Comparison of ENCODE assay signal across 1 cellular context in genomic region chr10:124699471-124700292, GRCh38.
TF ChIP-seq lines count a peak whose summit lies in the region.

No MANE protein-coding gene starts in this region.

TF ChIP-seq in SK-N-SH, 30 proteins besides CTCF, POLR2A, EP300 and RAD21 (continued from another document):
- TF ChIP-seq REST (IDR thresholded peaks at IDR 0.05; ENCODE audit: low read depth, low read length): no peak
- no peak for TF ChIP-seq USF2 (IDR thresholded peaks at IDR 0.05; ENCODE audit: borderline replicate concordance, low read depth, low read length)
- TF ChIP-seq NFIC (IDR thresholded peaks at IDR 0.05; ENCODE audit: borderline replicate concordance): no peak
- no peak for TF ChIP-seq MAX (IDR thresholded peaks at IDR 0.05; ENCODE audit: low read depth)
- TF ChIP-seq CHD2 (IDR thresholded peaks at IDR 0.05; ENCODE audit: low read length, partially characterized antibody): no peak
- TF ChIP-seq TAF1 (IDR thresholded peaks at IDR 0.05; ENCODE audit: borderline replicate concordance, low read depth, low read length): no peak
- no peak for TF ChIP-seq FOXM1 (IDR thresholded peaks at IDR 0.05; ENCODE audit: low read depth)
- TF ChIP-seq SMC3 (IDR thresholded peaks at IDR 0.05; ENCODE audit: low read depth, low read length): no peak
- no peak for TF ChIP-seq RFX5 (IDR thresholded peaks at IDR 0.05; ENCODE audit: low read length)
- TF ChIP-seq TEAD4 (IDR thresholded peaks at IDR 0.05; ENCODE audit: borderline replicate concordance, insufficient read depth): no peak
- no peak for TF ChIP-seq FOXJ3 (CRISPR knock-in tag; IDR thresholded peaks at IDR 0.05)
